In genomic region chr20:43843965-43844660, GRCh38 we compare ENCODE assay signal across 21 cellular contexts.
DNase-seq lines count a peak whose midpoint lies in the region; ATAC-seq and TF ChIP-seq lines count a peak whose summit lies in the region.
"Had no signal": no experiment of that assay in that cellular context is flagged by ENCODE, and none has a peak within 500 bp of the region (broad histone marks: within the 10 kb centered on the region; RNA-seq: fewer than 3 reads in every experiment).

No MANE protein-coding gene starts in this region.

- no peak for TF ChIP-seq CTCF in natural killer cell (IDR thresholded peaks at IDR 0.05)
- no peak for TF ChIP-seq CTCF in lung (IDR thresholded peaks at IDR 0.05; ENCODE audit: control extremely low read depth, extremely low read depth)
- no peak for TF ChIP-seq CTCF in MM.1S (IDR thresholded peaks at IDR 0.05; ENCODE audit: low read length)

- H3K4me1 ChIP-seq in lung (ENCODE audit: control insufficient read depth in 2 of 2, insufficient read depth in 2 of 2, low read length in 2 of 2) = peaks cover 0 to 8% of the 10 kb centered on the region in 2 donors
- H3K4me1 ChIP-seq in MM.1S (ENCODE audit: low read length) = peaks cover 58% of the 10 kb centered on the region
- H3K4me1 ChIP-seq: HAP-1 had no signal

- no peak for DNase-seq in natural killer cell treated with Interleukin-12 subunit alpha and Interleukin-12 subunit beta and Interleukin-15 and Interleukin-18, amount 100 ng/mL, for 72 hours (ENCODE audit: low spot score)
- DNase-seq in natural killer cell = no peak
- peak; percentile 7 for DNase-seq in lung (ENCODE audit: low spot score)
- no peak for DNase-seq in MM.1S
- no peak for DNase-seq in amniotic stem cell (lab: John Stamatoyannopoulos, UW)
- no peak for DNase-seq in stimulated activated naive CD4-positive, alpha-beta T cell treated with Interleukin-2 at 50 U/mL for 16 hours (lab: John Stamatoyannopoulos, UW)
- no peak for DNase-seq in stimulated activated naive CD8-positive, alpha-beta T cell treated with anti-CD3 and anti-CD28 coated beads, Interleukin-15, amount 100 ng/mL, for 72 hours
- DNase-seq: activated naive CD4-positive, alpha-beta T cell treated with anti-CD3 and anti-CD28 coated beads, Interleukin-2, amount 50 U/mL, for 16 hours; anterior cingulate cortex; lower lobe of right lung; NCI-H1092; NCI-H187 treated with DMSO at 0.1 percent for 48 hours; NCI-H774; occipital lobe had no signal

- H3K36me3 Mint-ChIP-seq in natural killer cell treated with Interleukin-12 subunit alpha and Interleukin-12 subunit beta and Interleukin-15 and Interleukin-18, amount 100 ng/mL, for 72 hours = no peaks in the 10 kb centered on the region
- no peaks in the 10 kb centered on the region for H3K36me3 Mint-ChIP-seq in natural killer cell

- H3K4me3 ChIP-seq in lung (no peak overlapping the region), MM.1S (ENCODE audit: low read length) (no peak overlapping the region)
- H3K4me3 ChIP-seq: HAP-1, lower lobe of right lung, suprapubic skin had no signal

- WGBS in lung, 2 donors = 95 to 97% methylated on average over 6 of the region's 6 CpGs

- H4K20me1 ChIP-seq in MM.1S (ENCODE audit: insufficient read depth, low read length) = no peaks in the 10 kb centered on the region

- H3K4me3 Mint-ChIP-seq in natural killer cell treated with Interleukin-12 subunit alpha and Interleukin-12 subunit beta and Interleukin-15 and Interleukin-18, amount 100 ng/mL, for 72 hours = no peak overlapping the region
- no peak overlapping the region for H3K4me3 Mint-ChIP-seq in natural killer cell
- no peak overlapping the region for H3K4me3 Mint-ChIP-seq in stimulated activated naive CD8-positive, alpha-beta T cell treated with anti-CD3 and anti-CD28 coated beads, Interleukin-15, amount 100 ng/mL, for 72 hours
- H3K4me3 Mint-ChIP-seq: dendritic cell treated with granulocyte-macrophage colony-stimulating factor and Interleukin-4, amounts not matched to agents 40 ng/mL and 50 ng/mL, for 4 days had no signal

- peak overlapping the region; percentile 7 to 49 for H3K27ac Mint-ChIP-seq in natural killer cell treated with Interleukin-12 subunit alpha and Interleukin-12 subunit beta and Interleukin-15 and Interleukin-18, amount 100 ng/mL, for 72 hours
- H3K27ac Mint-ChIP-seq in natural killer cell = no peak overlapping the region
- H3K27ac Mint-ChIP-seq in stimulated activated naive CD8-positive, alpha-beta T cell treated with anti-CD3 and anti-CD28 coated beads, Interleukin-15, amount 100 ng/mL, for 72 hours = peak overlapping the region in 1 of 2 donors; percentile 23
- H3K27ac Mint-ChIP-seq: activated T-cell treated with anti-CD3 and anti-CD28 coated beads, Interleukin-2, amount 50 U/mL, for 72 hours; dendritic cell treated with granulocyte-macrophage colony-stimulating factor and Interleukin-4, amounts not matched to agents 40 ng/mL and 50 ng/mL, for 4 days had no signal

- intact Hi-C loops in natural killer cell (cut with micrococcal nuclease) = no loop called here

- H3K27ac ChIP-seq in lung (ENCODE audit: low read depth in 1 of 2, low read length in 1 of 2) = peak overlapping the region in 1 of 2 donors; percentile 60
- no peak overlapping the region for H3K27ac ChIP-seq in MM.1S (ENCODE audit: low read length)
- H3K27ac ChIP-seq: HL-60, lower lobe of right lung, suprapubic skin had no signal

- H2AFZ ChIP-seq in MM.1S (ENCODE audit: low read length) = no peak overlapping the region

- no peak for ATAC-seq in natural killer cell treated with Interleukin-12 subunit alpha and Interleukin-12 subunit beta and Interleukin-15 and Interleukin-18, amount 100 ng/mL, for 72 hours
- ATAC-seq in natural killer cell (no peak), SK-N-SH treated with all-trans-retinoic acid at 6 μM for 48 hours (peak; percentile 4; the same call in 1 of the 3 replicates), lung (ENCODE audit: insufficient read depth, low FRiP score) (no peak)
- ATAC-seq in stimulated activated naive CD8-positive, alpha-beta T cell treated with anti-CD3 and anti-CD28 coated beads, Interleukin-15, amount 100 ng/mL, for 72 hours = no peak
- ATAC-seq: activated CD4-positive, CD25-positive, alpha-beta regulatory T cell treated with anti-CD3 and anti-CD28 coated beads, Interleukin-2, amount 50 U/mL, for 24 hours had no signal

- no peaks in the 10 kb centered on the region for H3K9me2 ChIP-seq in MM.1S (replicated peaks; ENCODE audit: insufficient read depth, low read length)

- peaks cover 44 to 53% of the 10 kb centered on the region in 2 donors for H3K27me3 Mint-ChIP-seq in natural killer cell treated with Interleukin-12 subunit alpha and Interleukin-12 subunit beta and Interleukin-15 and Interleukin-18, amount 100 ng/mL, for 72 hours
- peaks cover 50 to 60% of the 10 kb centered on the region in 2 donors for H3K27me3 Mint-ChIP-seq in natural killer cell (ENCODE audit: low read depth in 2 of 2)
- peaks cover 18% of the 10 kb centered on the region for H3K27me3 Mint-ChIP-seq in stimulated activated naive CD8-positive, alpha-beta T cell treated with anti-CD3 and anti-CD28 coated beads, Interleukin-15, amount 100 ng/mL, for 72 hours

- H3K4me1 Mint-ChIP-seq in natural killer cell treated with Interleukin-12 subunit alpha and Interleukin-12 subunit beta and Interleukin-15 and Interleukin-18, amount 100 ng/mL, for 72 hours (ENCODE audit: low read depth in 2 of 2) = peaks cover 32 to 60% of the 10 kb centered on the region in 2 donors
- H3K4me1 Mint-ChIP-seq in natural killer cell = peaks cover 6 to 19% of the 10 kb centered on the region in 2 donors
- H3K4me1 Mint-ChIP-seq in stimulated activated naive CD8-positive, alpha-beta T cell treated with anti-CD3 and anti-CD28 coated beads, Interleukin-15, amount 100 ng/mL, for 72 hours = peaks cover 44% of the 10 kb centered on the region

- H3K9me3 ChIP-seq in lung (ENCODE audit: control insufficient read depth in 2 of 2, insufficient read depth in 1 of 2, low read length in 1 of 2) (no peaks in the 10 kb centered on the region), MM.1S (replicated peaks; ENCODE audit: insufficient read depth, low read length) (no peaks in the 10 kb centered on the region)
- H3K9me3 ChIP-seq: HAP-1, lower lobe of right lung, suprapubic skin had no signal

- H3K27me3 ChIP-seq in lung (ENCODE audit: control insufficient read depth, insufficient read depth) (no peaks in the 10 kb centered on the region), MM.1S (replicated peaks; ENCODE audit: insufficient read depth, low read length) (no peaks in the 10 kb centered on the region)
- H3K27me3 ChIP-seq: suprapubic skin had no signal

- H3K9me3 Mint-ChIP-seq in natural killer cell treated with Interleukin-12 subunit alpha and Interleukin-12 subunit beta and Interleukin-15 and Interleukin-18, amount 100 ng/mL, for 72 hours = no peaks in the 10 kb centered on the region
- no peaks in the 10 kb centered on the region for H3K9me3 Mint-ChIP-seq in natural killer cell
- H3K9me3 Mint-ChIP-seq in stimulated activated naive CD8-positive, alpha-beta T cell treated with anti-CD3 and anti-CD28 coated beads, Interleukin-15, amount 100 ng/mL, for 72 hours = no peaks in the 10 kb centered on the region
- H3K9me3 Mint-ChIP-seq: activated T-cell treated with anti-CD3 and anti-CD28 coated beads, Interleukin-2, amount 50 U/mL, for 72 hours; dendritic cell treated with granulocyte-macrophage colony-stimulating factor and Interleukin-4, amounts not matched to agents 40 ng/mL and 50 ng/mL, for 4 days had no signal

- peaks cover 25% of the 10 kb centered on the region for H3F3A ChIP-seq in MM.1S (ENCODE audit: insufficient read depth, low read length)

- H3K4me2 ChIP-seq in MM.1S (ENCODE audit: low read depth, low read length) = no peak overlapping the region

- H3K79me2 ChIP-seq in MM.1S (ENCODE audit: low read length) = no peaks in the 10 kb centered on the region

- no peak overlapping the region for H3K9ac ChIP-seq in MM.1S (ENCODE audit: low read length)

- H3K36me3 ChIP-seq in lung (ENCODE audit: control insufficient read depth in 2 of 2, insufficient read depth in 2 of 2, low read length in 2 of 2) (no peaks in the 10 kb centered on the region), MM.1S (replicated peaks; ENCODE audit: insufficient read depth, low read length) (no peaks in the 10 kb centered on the region)
- H3K36me3 ChIP-seq: HAP-1, lower lobe of right lung, suprapubic skin had no signal

TF ChIP-seq in SK-N-SH treated with all-trans-retinoic acid at 6 μM for 48 hours, 23 proteins besides CTCF, POLR2A, EP300 and RAD21:
- TF ChIP-seq ZFP3 (CRISPR knock-in tag; IDR thresholded peaks at IDR 0.05) (no peak), TCF4 (CRISPR knock-in tag; IDR thresholded peaks at IDR 0.05; ENCODE audit: borderline replicate concordance) (no peak), GLIS3 (CRISPR knock-in tag; IDR thresholded peaks at IDR 0.05) (no peak), BACH2 (CRISPR knock-in tag; IDR thresholded peaks at IDR 0.05; ENCODE audit: borderline replicate concordance) (no peak), SNAI2 (CRISPR knock-in tag; IDR thresholded peaks at IDR 0.05) (no peak), ZNF70 (CRISPR knock-in tag; IDR thresholded peaks at IDR 0.05) (no peak), ARNTL (CRISPR knock-in tag; IDR thresholded peaks at IDR 0.05; ENCODE audit: borderline replicate concordance, low read depth) (no peak), ZC3H10 (CRISPR knock-in tag; IDR thresholded peaks at IDR 0.05) (no peak), ISL1 (CRISPR knock-in tag; IDR thresholded peaks at IDR 0.05) (no peak), ZNF8 (CRISPR knock-in tag; IDR thresholded peaks at IDR 0.05) (no peak), POU6F1 (CRISPR knock-in tag; IDR thresholded peaks at IDR 0.05; ENCODE audit: borderline replicate concordance, low read depth) (no peak), ZFP30 (CRISPR knock-in tag; IDR thresholded peaks at IDR 0.05) (no peak), TOX (CRISPR knock-in tag; IDR thresholded peaks at IDR 0.05; ENCODE audit: borderline replicate concordance) (no peak)

Comparison
In these comparisons a context has a peak if more than half of its experiments do, and no peak if none do; other contexts are left out.
1. H3K27ac Mint-ChIP-seq: peak in natural killer cell treated with Interleukin-12 subunit alpha and Interleukin-12 subunit beta and Interleukin-15 and Interleukin-18, amount 100 ng/mL, for 72 hours (2 of 2); none in natural killer cell (0 of 2).